31 cellular contexts compared by ENCODE assay signal in genomic region chr19:31506102-31506501, GRCh38.
"Had no signal": no experiment of that assay in that cellular context is flagged by ENCODE, and none has a peak within 500 bp of the region (broad histone marks: within the 10 kb centered on the region; RNA-seq: fewer than 3 reads in every experiment).

No MANE protein-coding gene starts in this region.

- H3K27ac Mint-ChIP-seq: activated CD4-positive, alpha-beta memory T cell treated with anti-CD3 and anti-CD28 coated beads, Interleukin-2, amount 10 ng/mL, durations not matched to agents 7 days and 5 days; activated CD4-positive, alpha-beta T cell treated with anti-CD3 and anti-CD28 coated beads, Interleukin-2, amount 10 ng/mL, durations not matched to agents 7 days and 5 days; activated naive CD8-positive, alpha-beta T cell; activated T-helper 17 cell treated with anti-CD3 and anti-CD28 coated beads, Interleukin-2, amount 50 U/mL, for 72 hours; dendritic cell treated with granulocyte-macrophage colony-stimulating factor and Interleukin-4, amounts not matched to agents 40 ng/mL and 50 ng/mL, for 4 days had no signal

- H3K4me3 ChIP-seq: coronary artery, dorsolateral prefrontal cortex, gastrocnemius medialis had no signal

- H3K36me3 Mint-ChIP-seq: activated naive CD8-positive, alpha-beta T cell had no signal

- H3K4me1 Mint-ChIP-seq: activated CD4-positive, alpha-beta memory T cell treated with anti-CD3 and anti-CD28 coated beads, Interleukin-2, amount 10 ng/mL, durations not matched to agents 7 days and 5 days; activated CD4-positive, alpha-beta T cell treated with anti-CD3 and anti-CD28 coated beads, Interleukin-2, amount 10 ng/mL, durations not matched to agents 7 days and 5 days; activated T-helper 17 cell treated with anti-CD3 and anti-CD28 coated beads, Interleukin-2, amount 50 U/mL, for 72 hours; central memory CD8-positive, alpha-beta T cell had no signal

- H3K4me3 Mint-ChIP-seq: activated CD4-positive, alpha-beta memory T cell treated with anti-CD3 and anti-CD28 coated beads, Interleukin-2, amount 10 ng/mL, durations not matched to agents 7 days and 5 days; activated CD4-positive, alpha-beta T cell treated with anti-CD3 and anti-CD28 coated beads, Interleukin-2, amount 10 ng/mL, durations not matched to agents 7 days and 5 days; activated naive CD8-positive, alpha-beta T cell; activated T-cell treated with anti-CD3 and anti-CD28 coated beads, Interleukin-2, amount 50 U/mL, for 4 hours; activated T-helper 17 cell treated with anti-CD3 and anti-CD28 coated beads, Interleukin-2, amount 50 U/mL, for 72 hours; central memory CD8-positive, alpha-beta T cell; dendritic cell treated with granulocyte-macrophage colony-stimulating factor and Interleukin-4, amounts not matched to agents 40 ng/mL and 50 ng/mL, for 4 days had no signal

- H3K27me3 ChIP-seq: brain microvascular endothelial cell, foreskin keratinocyte, gastrocnemius medialis had no signal

- H3K27me3 Mint-ChIP-seq: activated CD4-positive, alpha-beta memory T cell treated with anti-CD3 and anti-CD28 coated beads, Interleukin-2, amount 10 ng/mL, durations not matched to agents 7 days and 5 days; dendritic cell treated with granulocyte-macrophage colony-stimulating factor and Interleukin-4, amounts not matched to agents 40 ng/mL and 50 ng/mL, for 4 days had no signal

- H3K36me3 ChIP-seq: brain microvascular endothelial cell, gastrocnemius medialis had no signal

- H3K27ac ChIP-seq: brain microvascular endothelial cell, coronary artery, dorsolateral prefrontal cortex, epithelial cell of prostate, foreskin keratinocyte, gastrocnemius medialis had no signal

- H3K9me3 Mint-ChIP-seq: activated CD4-positive, alpha-beta memory T cell treated with anti-CD3 and anti-CD28 coated beads, Interleukin-2, amount 10 ng/mL, durations not matched to agents 7 days and 5 days; activated CD4-positive, alpha-beta T cell treated with anti-CD3 and anti-CD28 coated beads, Interleukin-2, amount 10 ng/mL, durations not matched to agents 7 days and 5 days; activated T-cell treated with anti-CD3 and anti-CD28 coated beads, Interleukin-2, amount 50 U/mL, for 4 hours; activated T-helper 17 cell treated with anti-CD3 and anti-CD28 coated beads, Interleukin-2, amount 50 U/mL, for 72 hours; central memory CD8-positive, alpha-beta T cell; dendritic cell treated with granulocyte-macrophage colony-stimulating factor and Interleukin-4, amounts not matched to agents 40 ng/mL and 50 ng/mL, for 4 days had no signal

- DNase-seq: activated CD4-positive, alpha-beta memory T cell treated with anti-CD3 and anti-CD28 coated beads, Interleukin-2, amount 10 ng/mL, durations not matched to agents 7 days and 5 days; activated CD4-positive, alpha-beta T cell treated with anti-CD3 and anti-CD28 coated beads for 1 hour; activated CD4-positive, alpha-beta T cell treated with anti-CD3 and anti-CD28 coated beads for 4 hours; activated CD4-positive, alpha-beta T cell treated with anti-CD3 and anti-CD28 coated beads, Interleukin-2, amount 10 ng/mL, durations not matched to agents 7 days and 5 days; activated CD4-positive, alpha-beta T cell treated with anti-CD3 and anti-CD28 coated beads, Interleukin-2, amount 50 U/mL, for 4 hours; activated CD4-positive, CD25-positive, alpha-beta regulatory T cell; activated CD8-positive, alpha-beta memory T cell treated with anti-CD3 and anti-CD28 coated beads for 24 hours; activated effector memory CD4-positive, alpha-beta T cell treated with Interleukin-2 at 50 U/mL for 16 hours; activated gamma-delta T cell treated with Interleukin-2 at 50 U/mL for 16 hours; activated naive CD4-positive, alpha-beta T cell treated with anti-CD3 and anti-CD28 coated beads, Interleukin-2, amount 50 U/mL, for 16 hours; activated naive CD4-positive, alpha-beta T cell treated with Interleukin-2 at 50 U/mL for 16 hours; activated T-cell treated with anti-CD3 and anti-CD28 coated beads, Interleukin-2, amount 50 U/mL, for 4 hours; amniotic stem cell; anterior cingulate cortex; brain microvascular endothelial cell; dorsolateral prefrontal cortex; effector CD4-positive, alpha-beta T cell; foreskin keratinocyte; gastrocnemius medialis; glutamatergic neuron; T-helper 2 cell had no signal

- H3K9me3 ChIP-seq: gastrocnemius medialis had no signal

- FAIRE-seq: astrocyte, bronchial epithelial cell, endometrium, endothelial cell of umbilical vein had no signal

- H3K4me1 ChIP-seq: foreskin keratinocyte, gastrocnemius medialis had no signal
